In genomic region chr10:100566561-100566960, GRCh38 we compare ENCODE assay signal across 27 cellular contexts.
"Had no signal": no experiment of that assay in that cellular context is flagged by ENCODE, and none has a peak within 500 bp of the region (broad histone marks: within the 10 kb centered on the region; RNA-seq: fewer than 3 reads in every experiment).

No MANE protein-coding gene starts in this region.

- H3K9me3 Mint-ChIP-seq: mesothelial cell of epicardium; naive B cell; natural killer cell treated with Interleukin-12 subunit alpha and Interleukin-12 subunit beta and Interleukin-15 and Interleukin-18, amount 100 ng/mL, for 72 hours; neural crest cell; stimulated activated naive CD8-positive, alpha-beta T cell treated with anti-CD3 and anti-CD28 coated beads, Interleukin-15, amount 100 ng/mL, for 72 hours had no signal

- H3K36me3 Mint-ChIP-seq: mesothelial cell of epicardium; natural killer cell treated with Interleukin-12 subunit alpha and Interleukin-12 subunit beta and Interleukin-15 and Interleukin-18, amount 100 ng/mL, for 72 hours had no signal

- H3K4me3 Mint-ChIP-seq: mesothelial cell of epicardium; naive B cell; natural killer cell treated with Interleukin-12 subunit alpha and Interleukin-12 subunit beta and Interleukin-15 and Interleukin-18, amount 100 ng/mL, for 72 hours; neural crest cell; stimulated activated naive CD8-positive, alpha-beta T cell treated with anti-CD3 and anti-CD28 coated beads, Interleukin-15, amount 100 ng/mL, for 72 hours had no signal

- H3K27me3 Mint-ChIP-seq: stimulated activated naive CD8-positive, alpha-beta T cell treated with anti-CD3 and anti-CD28 coated beads, Interleukin-15, amount 100 ng/mL, for 72 hours had no signal

- DNase-seq: central memory CD4-positive, alpha-beta T cell; dorsolateral prefrontal cortex; effector CD8-positive, alpha-beta T cell; esophagus squamous epithelium; foreskin melanocyte; glutamatergic neuron; heart right ventricle; hippocampal formation; kidney glomerular epithelial cell; left colon; left ventricle myocardium superior; lower lobe of right lung; mucosa of descending colon; naive B cell; posterior cingulate gyrus; psoas muscle; right cardiac atrium; sigmoid colon; stimulated activated CD4-positive, alpha-beta T cell treated with anti-CD3 and anti-CD28 coated beads, Interleukin-2, amount 100 ng/mL, for 48 hours; stimulated activated CD8-positive, alpha-beta memory T cell treated with anti-CD3 and anti-CD28 coated beads, Interleukin-4, amount 100 ng/mL, for 48 hours; stimulated activated naive CD4-positive, alpha-beta T cell; stimulated activated naive CD8-positive, alpha-beta T cell treated with anti-CD3 and anti-CD28 coated beads, Interleukin-15, amount 100 ng/mL, for 72 hours; transverse colon had no signal

- H3K4me3 ChIP-seq: dorsolateral prefrontal cortex, esophagus squamous epithelium, heart right ventricle, lower lobe of right lung, mucosa of descending colon, psoas muscle, sigmoid colon, suprapubic skin, transverse colon had no signal

- H3K27ac ChIP-seq: dorsolateral prefrontal cortex, esophagus squamous epithelium, heart right ventricle, lower lobe of right lung, psoas muscle, sigmoid colon, suprapubic skin, transverse colon had no signal

- ATAC-seq: heart right ventricle; left colon; left ventricle myocardium superior; lower lobe of right lung; mucosa of descending colon; natural killer cell treated with Interleukin-12 subunit alpha and Interleukin-12 subunit beta and Interleukin-15 and Interleukin-18, amount 100 ng/mL, for 72 hours; right cardiac atrium; stimulated activated naive CD8-positive, alpha-beta T cell treated with anti-CD3 and anti-CD28 coated beads, Interleukin-15, amount 100 ng/mL, for 72 hours had no signal

- H3K9me3 ChIP-seq: heart right ventricle, lower lobe of right lung, mucosa of descending colon, psoas muscle, sigmoid colon, suprapubic skin, transverse colon had no signal

- H3K27ac Mint-ChIP-seq: mesothelial cell of epicardium; naive B cell; natural killer cell treated with Interleukin-12 subunit alpha and Interleukin-12 subunit beta and Interleukin-15 and Interleukin-18, amount 100 ng/mL, for 72 hours; stimulated activated naive CD8-positive, alpha-beta T cell treated with anti-CD3 and anti-CD28 coated beads, Interleukin-15, amount 100 ng/mL, for 72 hours had no signal

- H3K4me1 Mint-ChIP-seq: mesothelial cell of epicardium had no signal

- H3K36me3 ChIP-seq: esophagus squamous epithelium, heart right ventricle, lower lobe of right lung, sigmoid colon, suprapubic skin, transverse colon had no signal
